In the genomic region with DNA sequence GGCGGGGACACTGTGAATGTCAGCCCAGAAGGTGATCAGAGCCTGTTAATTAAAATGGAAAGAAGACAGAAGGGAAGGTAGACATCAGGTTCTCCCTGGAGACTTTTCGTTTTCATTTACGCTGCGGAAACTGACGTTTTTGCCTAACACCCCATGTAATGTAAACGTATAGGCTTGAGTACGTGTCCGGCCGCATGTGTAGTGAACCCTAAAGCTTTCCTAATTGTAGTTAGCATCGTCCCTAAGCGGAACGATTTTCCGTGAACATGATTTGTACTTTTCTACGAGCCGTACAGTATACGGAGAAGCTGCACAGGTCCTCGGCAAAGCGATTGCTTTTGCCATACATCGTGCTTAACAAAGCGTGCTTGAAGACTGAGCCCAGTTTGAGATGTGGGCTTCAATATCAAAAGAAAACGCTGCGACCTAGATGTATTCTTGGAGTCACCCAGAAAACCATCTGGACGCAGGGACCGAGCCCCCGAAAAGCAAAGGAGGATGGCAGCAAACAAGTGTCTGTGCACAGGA, we compare ENCODE assay signal across 8 cellular contexts. TPM values are rescaled to one million over a fixed set of nuclear protein-coding genes. Genes with fewer than 3 reads are reported as not detected.
A peak's percentile ranks its signal among the peaks of the same experiment; 100 is the strongest.
DNase-seq lines count a peak whose midpoint lies in the region; ATAC-seq, FAIRE-seq and TF ChIP-seq lines count a peak whose summit lies in the region.

No MANE protein-coding gene starts in this region.

- intact Hi-C loops in activated T-helper 1 cell treated with anti-CD3 and anti-CD28 coated beads, Interleukin-12 subunit alpha, Interleukin-12 subunit beta, Interleukin-2, Interleukin-4 antibody, amounts not matched to agents 30 ng/mL and 10 ng/mL and 1 ng/mL, durations not matched to agents 14 hours and 24 hours and 36 hours (cut with micrococcal nuclease), result loop anchor here (1.0 to 2.0 kb wide), 11 partner anchors 8 to 1060 kb away; a partner anchor contains a TSS
- intact Hi-C loops in tibial artery (cut with DNase I; ENCODE audit: low total_unique reads), result loop anchor here (5.0 kb wide), 1 partner anchor 144 kb away; a partner anchor contains a TSS

- H3K27ac ChIP-seq in tibial artery, result peak overlapping the region; percentile 86 to 92

- peaks cover 51% of the 10 kb centered on the region for H3K4me1 Mint-ChIP-seq in activated T-helper 1 cell treated with anti-CD3 and anti-CD28 coated beads, Interleukin-12 subunit alpha, Interleukin-12 subunit beta, Interleukin-2, Interleukin-4 antibody, amounts not matched to agents 30 ng/mL and 10 ng/mL and 1 ng/mL, durations not matched to agents 14 hours and 24 hours and 36 hours (ENCODE audit: low read depth)

- no peaks in the 10 kb centered on the region for H3K27me3 ChIP-seq in kidney epithelial cell (ENCODE audit: control insufficient read depth, insufficient read depth, low read length)
- H3K27me3 ChIP-seq in tibial artery, result no peaks in the 10 kb centered on the region

- no peak for TF ChIP-seq CTCF in kidney epithelial cell (IDR thresholded peaks at IDR 0.05; ENCODE audit: insufficient read depth, low read length, poor library complexity, severe bottlenecking)
- no peak for TF ChIP-seq CTCF in tibial artery (IDR thresholded peaks at IDR 0.05)

- peak; percentile 6 for ATAC-seq in GM19025 (IDR thresholded peaks at IDR 0.05; ENCODE audit: low read depth, unreplicated experiment)
- peak; percentile 12 for ATAC-seq in HG02981 (IDR thresholded peaks at IDR 0.05; ENCODE audit: unreplicated experiment)

- no peaks in the 10 kb centered on the region for H3K9me3 Mint-ChIP-seq in activated T-helper 1 cell treated with anti-CD3 and anti-CD28 coated beads, Interleukin-12 subunit alpha, Interleukin-12 subunit beta, Interleukin-2, Interleukin-4 antibody, amounts not matched to agents 30 ng/mL and 10 ng/mL and 1 ng/mL, durations not matched to agents 14 hours and 24 hours and 36 hours

- H3K9me3 ChIP-seq in tibial artery, result no peaks in the 10 kb centered on the region

- H3K4me3 Mint-ChIP-seq in activated T-helper 1 cell treated with anti-CD3 and anti-CD28 coated beads, Interleukin-12 subunit alpha, Interleukin-12 subunit beta, Interleukin-2, Interleukin-4 antibody, amounts not matched to agents 30 ng/mL and 10 ng/mL and 1 ng/mL, durations not matched to agents 14 hours and 24 hours and 36 hours, result peak overlapping the region; percentile 92

- peak overlapping the region; percentile 88 for H3K4me3 ChIP-seq in kidney epithelial cell (ENCODE audit: low read depth, low read length)
- peak overlapping the region; percentile 72 to 74 for H3K4me3 ChIP-seq in tibial artery

- H3K4me1 ChIP-seq in tibial artery, result peaks cover 0 to 36% (median 27%) of the 10 kb centered on the region in 4 donors

- FAIRE-seq in H54 (lab: Jason Lieb, UNC), result no peak

- H3K36me3 Mint-ChIP-seq in activated T-helper 1 cell treated with anti-CD3 and anti-CD28 coated beads, Interleukin-12 subunit alpha, Interleukin-12 subunit beta, Interleukin-2, Interleukin-4 antibody, amounts not matched to agents 30 ng/mL and 10 ng/mL and 1 ng/mL, durations not matched to agents 14 hours and 24 hours and 36 hours (ENCODE audit: low read depth), result peaks cover 8% of the 10 kb centered on the region

- H3K36me3 ChIP-seq in kidney epithelial cell (ENCODE audit: control insufficient read depth, insufficient read depth, low read length), result no peaks in the 10 kb centered on the region
- H3K36me3 ChIP-seq in tibial artery, result peaks cover 0 to 14% (median 0%) of the 10 kb centered on the region in 3 donors

- H3K27ac Mint-ChIP-seq in activated T-helper 1 cell treated with anti-CD3 and anti-CD28 coated beads, Interleukin-12 subunit alpha, Interleukin-12 subunit beta, Interleukin-2, Interleukin-4 antibody, amounts not matched to agents 30 ng/mL and 10 ng/mL and 1 ng/mL, durations not matched to agents 14 hours and 24 hours and 36 hours, result peak overlapping the region; percentile 96

- DNase-seq in activated T-helper 1 cell treated with anti-CD3 and anti-CD28 coated beads, Interleukin-12 subunit alpha, Interleukin-12 subunit beta, Interleukin-2, Interleukin-4 antibody, amounts not matched to agents 30 ng/mL and 10 ng/mL and 1 ng/mL, durations not matched to agents 14 hours and 24 hours and 36 hours (ENCODE audit: low spot score), result no peak
- DNase-seq in kidney epithelial cell (ENCODE audit: low read depth) (no peak), tibial artery (no peak), NOMO-1 (lab: John Stamatoyannopoulos, UW; ENCODE audit: unreplicated experiment in 2 of 2) (no peak), H54 (ENCODE audit: insufficient read length, low spot score) (no peak)
- DNase-seq in activated CD4-positive, CD25-positive, alpha-beta regulatory T cell treated with anti-CD3 and anti-CD28 coated beads, Interleukin-2, amount 50 U/mL, for 72 hours, result no peak

- no peak for TF ChIP-seq POLR2A in H54 (IDR thresholded peaks at IDR 0.05; ENCODE audit: low read depth, low read length)

- peaks cover 8% of the 10 kb centered on the region for H3K27me3 Mint-ChIP-seq in activated T-helper 1 cell treated with anti-CD3 and anti-CD28 coated beads, Interleukin-12 subunit alpha, Interleukin-12 subunit beta, Interleukin-2, Interleukin-4 antibody, amounts not matched to agents 30 ng/mL and 10 ng/mL and 1 ng/mL, durations not matched to agents 14 hours and 24 hours and 36 hours (ENCODE audit: insufficient read depth)

RNA-seq across cellular contexts. Expression of a gene that starts 0.3 kb away (rescaled TPM):
- 54.1 and 60.2 TPM in 2 replicates for total RNA-seq in activated T-helper 1 cell treated with anti-CD3 and anti-CD28 coated beads, Interleukin-12 subunit alpha, Interleukin-12 subunit beta, Interleukin-2, Interleukin-4 antibody, amounts not matched to agents 30 ng/mL and 10 ng/mL and 1 ng/mL, durations not matched to agents 14 hours and 24 hours and 36 hours
- total RNA-seq in kidney epithelial cell, result 27.0 and 27.7 TPM in 2 replicates

RNA-seq across cellular contexts. Expression of a gene that starts 1.0 kb away (rescaled TPM):
- 0.83 and 1.0 TPM in 2 replicates for total RNA-seq in activated T-helper 1 cell treated with anti-CD3 and anti-CD28 coated beads, Interleukin-12 subunit alpha, Interleukin-12 subunit beta, Interleukin-2, Interleukin-4 antibody, amounts not matched to agents 30 ng/mL and 10 ng/mL and 1 ng/mL, durations not matched to agents 14 hours and 24 hours and 36 hours
- 2.0 and 2.3 TPM in 2 replicates for total RNA-seq in kidney epithelial cell
